ENCODE assay signal across 9 cellular contexts in the genomic region with DNA sequence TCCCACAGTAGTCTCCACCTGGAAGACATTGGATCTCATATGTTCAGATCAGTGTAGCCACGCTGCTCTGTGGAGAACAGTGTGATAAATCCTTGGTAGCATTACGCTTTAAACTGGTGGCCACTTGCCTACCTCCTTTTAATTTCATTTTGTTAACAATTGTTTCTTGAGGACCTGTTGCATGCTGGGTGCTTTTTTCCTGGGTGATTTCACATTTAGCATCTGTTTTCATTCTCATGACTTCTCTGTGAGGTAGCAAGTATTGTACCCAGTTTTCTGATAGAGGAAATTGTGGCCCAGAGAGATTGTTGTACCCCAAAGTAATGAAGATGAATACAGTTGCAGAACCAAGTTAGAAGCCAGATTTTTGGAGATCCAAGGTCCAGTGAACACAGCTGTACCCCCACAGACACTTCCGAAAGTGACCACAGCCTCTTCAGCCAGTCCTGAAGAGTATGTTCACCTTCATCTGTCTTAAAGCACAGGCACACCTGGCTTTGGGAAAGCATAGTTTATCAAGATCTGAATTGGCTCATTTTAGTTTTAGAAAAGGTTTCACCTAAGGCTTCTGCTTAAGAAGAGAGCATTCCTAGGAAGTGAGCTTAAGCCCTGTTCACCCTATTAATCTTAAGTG.
DNase-seq lines count a peak whose midpoint lies in the region; ATAC-seq and TF ChIP-seq lines count a peak whose summit lies in the region.
"Had no signal": no experiment of that assay in that cellular context is flagged by ENCODE, and none has a peak within 500 bp of the region (broad histone marks: within the 10 kb centered on the region; RNA-seq: fewer than 3 reads in every experiment).

No MANE protein-coding gene starts in this region.

- H3K4me2 ChIP-seq in PC-3 (ENCODE audit: low read length), result no peak overlapping the region
- no peak overlapping the region for H3K4me2 ChIP-seq in mesenchymal stem cell (ENCODE audit: low read length, poor library complexity, severe bottlenecking)

- ATAC-seq in GM21529 (IDR thresholded peaks at IDR 0.05; ENCODE audit: unreplicated experiment) (peak; percentile 27), PC-3 (no peak)

- H3K79me1 ChIP-seq in mesenchymal stem cell (replicated peaks; ENCODE audit: low read length, poor library complexity, severe bottlenecking), result no peaks in the 10 kb centered on the region

- TF ChIP-seq CTCF in GM12865 (IDR thresholded peaks at IDR 0.05; ENCODE audit: insufficient read depth, low read depth, low read length, missing control alignments), result no peak
- no peak for TF ChIP-seq CTCF in Peyer's patch (IDR thresholded peaks at IDR 0.05)
- no peak for TF ChIP-seq CTCF in nephron (IDR thresholded peaks at IDR 0.05; ENCODE audit: unreplicated experiment in 3 of 3)
- TF ChIP-seq CTCF in PC-3 (conservative IDR thresholded peaks at IDR 0.05; ENCODE audit: low read depth, low read length), result no peak
- no peak for TF ChIP-seq CTCF in HFFc6 (IDR thresholded peaks at IDR 0.05)

- H4K91ac ChIP-seq in mesenchymal stem cell (ENCODE audit: low read length), result no peak overlapping the region

- CTCF ChIA-PET in PC-3 (lab: Charles Lee), result no interaction called here

- H3K27ac ChIP-seq in Peyer's patch (peak overlapping the region; percentile 62 to 83 (median 66)), PC-3 (ENCODE audit: low read length) (no peak overlapping the region), mesenchymal stem cell (ENCODE audit: low read length, poor library complexity, severe bottlenecking) (no peak overlapping the region)

- H3K9ac ChIP-seq in PC-3 (ENCODE audit: low read length), result no peak overlapping the region
- no peak overlapping the region for H3K9ac ChIP-seq in mesenchymal stem cell (ENCODE audit: low read length)

- peak; percentile 32 for DNase-seq in GM12865 (ENCODE audit: low read depth)
- no peak for DNase-seq in Peyer's patch
- no peak for DNase-seq in PC-3
- DNase-seq in DMS79 (lab: John Stamatoyannopoulos, UW), result no peak
- no peak for DNase-seq in HFFc6
- DNase-seq in mesenchymal stem cell, result no peak

- no peaks in the 10 kb centered on the region for H4K20me1 ChIP-seq in PC-3 (ENCODE audit: low read length)

- intact Hi-C loops in PC-3 (cut with micrococcal nuclease), result no loop called here

- H3K36me3 ChIP-seq in Peyer's patch (no peaks in the 10 kb centered on the region), PC-3 (ENCODE audit: low read depth, low read length) (no peaks in the 10 kb centered on the region), mesenchymal stem cell (ENCODE audit: control insufficient read depth in 1 of 2, insufficient read depth in 2 of 2, low read depth in 1 of 2, low read length in 2 of 2) (no peaks in the 10 kb centered on the region)

- H3K23ac ChIP-seq in mesenchymal stem cell (ENCODE audit: low read length in 2 of 2), result no peak overlapping the region

- no peak overlapping the region for H2BK12ac ChIP-seq in mesenchymal stem cell (ENCODE audit: low read length in 2 of 2)

- H3K79me2 ChIP-seq in PC-3 (ENCODE audit: low read length), result no peaks in the 10 kb centered on the region

- BruUV-seq in PC-3 (replicated peaks; lab: Mats Ljungman, UMichigan), result no TSS peak

- H3K4me1 Mint-ChIP-seq in nephron, result peaks cover 37% of the 10 kb centered on the region
- H3K4me1 Mint-ChIP-seq in HFFc6 (ENCODE audit: low read depth), result no peaks in the 10 kb centered on the region

- H2BK5ac ChIP-seq in mesenchymal stem cell (ENCODE audit: low read depth, low read length, poor library complexity, severe bottlenecking), result no peak overlapping the region

- no peak overlapping the region for H3K4ac ChIP-seq in mesenchymal stem cell (ENCODE audit: low read depth in 1 of 2, low read length in 2 of 2)

- H3K9me3 ChIP-seq in Peyer's patch (no peaks in the 10 kb centered on the region), PC-3 (ENCODE audit: low read length) (no peaks in the 10 kb centered on the region), mesenchymal stem cell (ENCODE audit: control insufficient read depth, low read length) (no peaks in the 10 kb centered on the region)

- POLR2A ChIA-PET in PC-3 (lab: Charles Lee; ENCODE audit: unreplicated experiment), result no interaction called here

- TF ChIP-seq POLR2A in Peyer's patch (IDR thresholded peaks at IDR 0.05), result no peak

- H2BK15ac ChIP-seq in mesenchymal stem cell (ENCODE audit: low read depth, poor library complexity, severe bottlenecking), result no peak overlapping the region

- peak overlapping the region in 1 of 2 experiments; percentile 35 for H3K18ac ChIP-seq in mesenchymal stem cell (ENCODE audit: low read depth in 1 of 2, low read length in 2 of 2)

- WGBS in mesenchymal stem cell, result 96% methylated on average over 3 of the region's 3 CpGs

- H3K4me3 ChIP-seq in GM12865 (ENCODE audit: low read depth, low read length), result no peak overlapping the region
- no peak overlapping the region for H3K4me3 ChIP-seq in Peyer's patch
- no peak overlapping the region for H3K4me3 ChIP-seq in PC-3 (ENCODE audit: low read length)
- no peak overlapping the region for H3K4me3 ChIP-seq in mesenchymal stem cell (ENCODE audit: insufficient read depth in 1 of 2, low read depth in 1 of 2, low read length in 2 of 2)

- H3K27me3 Mint-ChIP-seq in nephron (ENCODE audit: low read depth) (no peaks in the 10 kb centered on the region), HFFc6 (ENCODE audit: insufficient read depth) (peaks cover 9% of the 10 kb centered on the region)

- no peaks in the 10 kb centered on the region for H3F3A ChIP-seq in PC-3 (ENCODE audit: low read length, unreplicated experiment)

- no peak overlapping the region for H4K8ac ChIP-seq in mesenchymal stem cell (ENCODE audit: low read length)

- H3K14ac ChIP-seq in mesenchymal stem cell (ENCODE audit: low read length in 2 of 2), result no peak overlapping the region

- H3K4me1 ChIP-seq in Peyer's patch (peaks cover 0 to 56% (median 8%) of the 10 kb centered on the region in 4 donors), PC-3 (ENCODE audit: insufficient read depth, low read length) (no peaks in the 10 kb centered on the region), mesenchymal stem cell (ENCODE audit: control insufficient read depth, insufficient read depth, low read depth, low read length) (peaks cover 2% of the 10 kb centered on the region)

- H3K9me2 ChIP-seq in PC-3 (replicated peaks; ENCODE audit: low read length), result no peaks in the 10 kb centered on the region

- peaks cover 9% of the 10 kb centered on the region for H3K36me3 Mint-ChIP-seq in nephron (ENCODE audit: low read depth)
- no peaks in the 10 kb centered on the region for H3K36me3 Mint-ChIP-seq in HFFc6 (ENCODE audit: low read depth)

- H3K27me3 ChIP-seq in Peyer's patch (no peaks in the 10 kb centered on the region), PC-3 (ENCODE audit: low read length) (peaks cover 39% of the 10 kb centered on the region), mesenchymal stem cell (ENCODE audit: control insufficient read depth in 1 of 2, insufficient read depth in 1 of 2, low read length in 2 of 2) (peaks cover 3 to 14% of the 10 kb centered on the region in 2 experiments)

- H3K9me3 Mint-ChIP-seq in nephron (peaks cover 10% of the 10 kb centered on the region), HFFc6 (no peaks in the 10 kb centered on the region)

- H3K27ac Mint-ChIP-seq in nephron (peak overlapping the region in 2 of 3 experiments; percentile 75 to 76), HFFc6 (no peak overlapping the region)
- H3K27ac Mint-ChIP-seq: mesothelial cell of epicardium had no signal

- H3K4me3 Mint-ChIP-seq in nephron (no peak overlapping the region), HFFc6 (no peak overlapping the region)
- H3K4me3 Mint-ChIP-seq: mesothelial cell of epicardium had no signal

- H2AK5ac ChIP-seq in mesenchymal stem cell (ENCODE audit: low read length, severe bottlenecking), result no peak overlapping the region

- H2AFZ ChIP-seq in PC-3 (ENCODE audit: low read length), result no peak overlapping the region
- H2AFZ ChIP-seq in mesenchymal stem cell (ENCODE audit: low read depth, low read length), result no peak overlapping the region

- H2BK120ac ChIP-seq in mesenchymal stem cell (ENCODE audit: low read depth, low read length), result no peak overlapping the region

Comparison
In these comparisons a context has a peak if more than half of its experiments do, and no peak if none do; other contexts are left out.
1. H3K27ac ChIP-seq: peak in Peyer's patch (4 of 4); none in PC-3 (single experiment) and mesenchymal stem cell (single experiment).